Comparison of ENCODE assay signal across 1 cellular context in genomic region chr12:93839076-93839475, GRCh38.
TF ChIP-seq lines count a peak whose summit lies in the region.

No MANE protein-coding gene starts in this region.

TF ChIP-seq in H1, 55 proteins besides CTCF, POLR2A, EP300 and RAD21:
- TF ChIP-seq HDAC2 (IDR thresholded peaks at IDR 0.05; ENCODE audit: borderline replicate concordance in 1 of 2, low read depth in 2 of 2, low read length in 2 of 2) = no peak
- TF ChIP-seq RXRA (IDR thresholded peaks at IDR 0.05; ENCODE audit: insufficient read depth, low read depth, low read length) = no peak
- TF ChIP-seq BRCA1 (IDR thresholded peaks at IDR 0.05; ENCODE audit: low read depth, low read length) = no peak
- no peak for TF ChIP-seq RBBP5 (IDR thresholded peaks at IDR 0.05; ENCODE audit: borderline replicate concordance, low read depth, low read length)
- TF ChIP-seq POU5F1 (IDR thresholded peaks at IDR 0.05; ENCODE audit: low read depth, low read length) = no peak
- no peak for TF ChIP-seq EZH2 (IDR thresholded peaks at IDR 0.05; ENCODE audit: low read depth, low read length, severe bottlenecking)
- TF ChIP-seq MAX (IDR thresholded peaks at IDR 0.05) = no peak
- no peak for TF ChIP-seq TAF7 (optimal IDR thresholded peaks at IDR 0.05; ENCODE audit: borderline replicate concordance, low read depth, low read length)
- no peak for TF ChIP-seq SP4 (IDR thresholded peaks at IDR 0.05; ENCODE audit: low read length)
- TF ChIP-seq EGR1 (IDR thresholded peaks at IDR 0.05; ENCODE audit: borderline replicate concordance, low read depth, low read length) = no peak
- TF ChIP-seq RNF2 (IDR thresholded peaks at IDR 0.05; ENCODE audit: borderline replicate concordance, low read depth, low read length, missing control alignments, poor library complexity, severe bottlenecking) = no peak
- no peak for TF ChIP-seq GABPA (IDR thresholded peaks at IDR 0.05; ENCODE audit: borderline replicate concordance, insufficient read depth, low read length)
- TF ChIP-seq CHD7 (IDR thresholded peaks at IDR 0.05; ENCODE audit: insufficient replicate concordance, low read length) = no peak
- TF ChIP-seq BACH1 (IDR thresholded peaks at IDR 0.05; ENCODE audit: low read length) = no peak
- no peak for TF ChIP-seq TBP (IDR thresholded peaks at IDR 0.05; ENCODE audit: low read depth, low read length)
- no peak for TF ChIP-seq SUZ12 (IDR thresholded peaks at IDR 0.05; ENCODE audit: low read length)
- TF ChIP-seq CEBPB (IDR thresholded peaks at IDR 0.05; ENCODE audit: low read depth, low read length) = no peak
- no peak for TF ChIP-seq USF2 (IDR thresholded peaks at IDR 0.05; ENCODE audit: low read length)
- TF ChIP-seq RFX5 (IDR thresholded peaks at IDR 0.05; ENCODE audit: borderline replicate concordance, low read depth, low read length) = no peak
